9 cellular contexts compared by ENCODE assay signal in genomic region chr13:71087432-71087831, GRCh38.
"Had no signal": no experiment of that assay in that cellular context is flagged by ENCODE, and none has a peak within 500 bp of the region (broad histone marks: within the 10 kb centered on the region; RNA-seq: fewer than 3 reads in every experiment).

No MANE protein-coding gene starts in this region.

- DNase-seq: GM23248, GOT3, H7, H9, HCEC 1CT, HFFc6 had no signal

- H3K9me3 ChIP-seq: HAP-1 had no signal

- H3K4me3 Mint-ChIP-seq: GM23338, H9, HFFc6 had no signal

- H3K4me1 Mint-ChIP-seq: GM23338, H9 had no signal

- H3K4me1 ChIP-seq: HAP-1 had no signal

- H3K27ac Mint-ChIP-seq: GM23338, H9, HFFc6 had no signal

- H3K36me3 ChIP-seq: HAP-1 had no signal

- ATAC-seq: GM23338, HCT116 had no signal

- H3K4me3 ChIP-seq: GM23248, GM23338, HAP-1 had no signal
